ENCODE assay signal across 8 cellular contexts in genomic region chr17:80195671-80196529, GRCh38. TPM values are rescaled to one million over a fixed set of nuclear protein-coding genes. Genes with fewer than 3 reads are reported as not detected.
A peak's percentile ranks its signal among the peaks of the same experiment; 100 is the strongest.
DNase-seq lines count a peak whose midpoint lies in the region; ATAC-seq and TF ChIP-seq lines count a peak whose summit lies in the region.

No MANE protein-coding gene starts in this region.

- H2BK15ac ChIP-seq in mesendoderm (replicated peaks; ENCODE audit: low read depth): no peak overlapping the region

- no peaks in the 10 kb centered on the region for H3K4me1 Mint-ChIP-seq in T-cell
- H3K4me1 Mint-ChIP-seq in activated naive CD8-positive, alpha-beta T cell treated with anti-CD3 and anti-CD28 coated beads, Interleukin-2, amount 50 U/mL, for 24 hours: no peaks in the 10 kb centered on the region

- no peak overlapping the region for H4K8ac ChIP-seq in mesendoderm (ENCODE audit: low read depth, low read length)

- TF ChIP-seq POLR2A in stomach (IDR thresholded peaks at IDR 0.05): no peak

- peak in 3 of 4 experiments; percentile 43 to 72 (median 62) for ATAC-seq in T-cell (replicated peaks in 1 of 4)
- ATAC-seq in activated naive CD8-positive, alpha-beta T cell treated with anti-CD3 and anti-CD28 coated beads, Interleukin-2, amount 50 U/mL, for 24 hours: no peak

- no peak overlapping the region for H3K4me3 Mint-ChIP-seq in T-cell
- no peak overlapping the region for H3K4me3 Mint-ChIP-seq in activated naive CD8-positive, alpha-beta T cell treated with anti-CD3 and anti-CD28 coated beads, Interleukin-2, amount 50 U/mL, for 24 hours

- H3K9ac ChIP-seq in mesendoderm (ENCODE audit: low read length): no peak overlapping the region

- in situ Hi-C loops in GM13977 (cut with MboI; ENCODE audit: low pct_unique_long_range_greater_than_20kb, low sequenced_read_pairs, unreplicated experiment) (no loop called here), ACHN (cut with HindIII; ENCODE audit: low pct_ligation_motif_present, low pct_unique_long_range_greater_than_20kb, low sequenced_read_pairs) (no loop called here)

- no peak for TF ChIP-seq EP300 in stomach (IDR thresholded peaks at IDR 0.05)

- peaks cover 0 to 2% of the 10 kb centered on the region in 2 donors for H3K27me3 Mint-ChIP-seq in T-cell
- H3K27me3 Mint-ChIP-seq in activated naive CD8-positive, alpha-beta T cell treated with anti-CD3 and anti-CD28 coated beads, Interleukin-2, amount 50 U/mL, for 24 hours: peaks cover 6% of the 10 kb centered on the region

- H3K9me3 Mint-ChIP-seq in T-cell: no peaks in the 10 kb centered on the region
- H3K9me3 Mint-ChIP-seq in activated naive CD8-positive, alpha-beta T cell treated with anti-CD3 and anti-CD28 coated beads, Interleukin-2, amount 50 U/mL, for 24 hours: no peaks in the 10 kb centered on the region

- H3K27ac Mint-ChIP-seq in T-cell: peak overlapping the region in 1 of 2 donors; percentile 79
- H3K27ac Mint-ChIP-seq in activated naive CD8-positive, alpha-beta T cell treated with anti-CD3 and anti-CD28 coated beads, Interleukin-2, amount 50 U/mL, for 24 hours: peak overlapping the region; percentile 31

- no peaks in the 10 kb centered on the region for H3K9me3 ChIP-seq in stomach

- no peaks in the 10 kb centered on the region for H3K79me1 ChIP-seq in mesendoderm (ENCODE audit: low read length)

- peak; percentile 64 for DNase-seq in GM13977 (ENCODE audit: low spot score)
- DNase-seq in T-cell: peak in 32 of 34 experiments; percentile 12 to 64 (median 46)
- peak; percentile 64 for DNase-seq in activated naive CD8-positive, alpha-beta T cell treated with anti-CD3 and anti-CD28 coated beads, Interleukin-2, amount 50 U/mL, for 24 hours
- DNase-seq in mesendoderm: peak; percentile 33
- DNase-seq in stomach: no peak
- DNase-seq in ACHN: no peak
- no peak for DNase-seq in NCI-H2081 (lab: John Stamatoyannopoulos, UW)
- no peak for DNase-seq in anterior cingulate cortex (lab: John Stamatoyannopoulos, UW)

- H3K36me3 ChIP-seq in mesendoderm (ENCODE audit: control insufficient read depth, insufficient read depth, low read length): no peaks in the 10 kb centered on the region
- H3K36me3 ChIP-seq in stomach: no peaks in the 10 kb centered on the region

- WGBS in mesendoderm (ENCODE audit: extremely low coverage, insufficient coverage, low lambda C conversion rate): no CpG with 5 or more reads among the region's 27 CpGs
- WGBS in stomach, 5 donors: 55 to 63% (median 60%) methylated on average over 22 to 27 of the region's 27 CpGs

- no peak overlapping the region for H2BK120ac ChIP-seq in mesendoderm (ENCODE audit: low read depth, low read length)

- H3K36me3 Mint-ChIP-seq in T-cell: no peaks in the 10 kb centered on the region
- no peaks in the 10 kb centered on the region for H3K36me3 Mint-ChIP-seq in activated naive CD8-positive, alpha-beta T cell treated with anti-CD3 and anti-CD28 coated beads, Interleukin-2, amount 50 U/mL, for 24 hours (ENCODE audit: low read depth)

- CTCF ChIA-PET in T-cell (lab: Charles Lee): interaction anchor here (0.6 to 1.8 kb wide), 8 partner anchors 10 to 1136 kb away, joined by 3 to 7 read pairs (median 4); no protein-coding TSS in a partner anchor

- no peaks in the 10 kb centered on the region for H3K4me1 ChIP-seq in mesendoderm (ENCODE audit: control insufficient read depth, low read depth, low read length)
- no peaks in the 10 kb centered on the region for H3K4me1 ChIP-seq in stomach

- H3K23ac ChIP-seq in mesendoderm (ENCODE audit: low read length): no peak overlapping the region

- no peaks in the 10 kb centered on the region for H3K79me2 ChIP-seq in mesendoderm (ENCODE audit: control insufficient read depth, insufficient read depth, low read length)

- no peak overlapping the region for H3K4me3 ChIP-seq in mesendoderm (ENCODE audit: low read length)
- no peak overlapping the region for H3K4me3 ChIP-seq in stomach

- H3K18ac ChIP-seq in mesendoderm (ENCODE audit: low read length): no peak overlapping the region

- no peak overlapping the region for H4K5ac ChIP-seq in mesendoderm (ENCODE audit: low read length)

- H3K27me3 ChIP-seq in mesendoderm (ENCODE audit: insufficient read depth, low read length, poor library complexity): no peaks in the 10 kb centered on the region
- H3K27me3 ChIP-seq in stomach: peaks cover 0 to 54% (median 0%) of the 10 kb centered on the region in 3 donors

- H3K27ac ChIP-seq in mesendoderm (ENCODE audit: low read depth, low read length) (no peak overlapping the region), stomach (no peak overlapping the region)

- H2BK5ac ChIP-seq in mesendoderm (ENCODE audit: low read length): no peak overlapping the region

- TF ChIP-seq CTCF in GM13977 (IDR thresholded peaks at IDR 0.05; ENCODE audit: extremely low read depth, insufficient read depth, missing control alignments): peak; percentile 93
- peak in 5 of 7 experiments; percentile 57 to 86 (median 61) for TF ChIP-seq CTCF in stomach (IDR thresholded peaks at IDR 0.05)

- H3K4me2 ChIP-seq in mesendoderm (ENCODE audit: low read length): no peak overlapping the region

- no peak overlapping the region for H2AK5ac ChIP-seq in mesendoderm (ENCODE audit: low read length)

- intact Hi-C loops in stomach (cut with DNase I; ENCODE audit: low total_unique reads): no loop called here

- H3K56ac ChIP-seq in mesendoderm (ENCODE audit: low read length): no peak overlapping the region

- POLR2A ChIA-PET in T-cell (lab: Charles Lee): no interaction called here

- H3K4ac ChIP-seq in mesendoderm (ENCODE audit: low read depth, low read length): no peak overlapping the region

RNA-seq across cellular contexts. Expression of gene SGSH, which starts 24.2 kb away (rescaled TPM):
- total RNA-seq in T-cell (100 to 1,000 TPM; 133 to 197 (median 155) TPM), stomach (100 to 1,000 TPM in 2 of 5 donors, 10 to 100 TPM in 3; 15.8 to 307 (median 54.2) TPM)
- polyA plus RNA-seq in mesendoderm (2013, experiment 1 of 2): 7.2 TPM
- 7.0 TPM for polyA plus RNA-seq in mesendoderm (2013, experiment 2 of 2)
- polyA plus RNA-seq in stomach: 10 to 100 TPM; 15.7 to 30.1 (median 25.2) TPM

RNA-seq across cellular contexts. Expression of gene SLC26A11, which starts 24.3 kb away (rescaled TPM):
- total RNA-seq in T-cell: 100 to 1,000 TPM in 3 of 5 donors, 10 to 100 TPM in 2; 45.9 to 123 (median 112) TPM
- 7.9 TPM for polyA plus RNA-seq in mesendoderm (2013, experiment 1 of 2)
- polyA plus RNA-seq in mesendoderm (2013, experiment 2 of 2): 7.1 TPM
- 10 to 100 TPM in 3 of 5 donors, 1 to 10 TPM in 2; 2.3 to 93.3 (median 10.1) TPM for total RNA-seq in stomach
- 1 to 10 TPM; 2.6 to 8.7 (median 3.0) TPM for polyA plus RNA-seq in stomach

RNA-seq across cellular contexts. Expression of gene CARD14, which starts 26.1 kb away (rescaled TPM):
- under 1 TPM in 2 of 5 donors, not detected in 3; 0.06 to 0.10 TPM for total RNA-seq in T-cell
- 0.13 TPM for polyA plus RNA-seq in mesendoderm (2013, experiment 1 of 2)
- 0.03 TPM for polyA plus RNA-seq in mesendoderm (2013, experiment 2 of 2)
- 1 to 10 TPM in 2 of 5 donors, not detected in 3; 2.7 to 3.9 TPM for total RNA-seq in stomach
- 10 to 100 TPM in 1 of 3 donors, under 1 TPM in 1, not detected in 1; 0.12 to 10.5 TPM for polyA plus RNA-seq in stomach

RNA-seq across cellular contexts. Expression of gene EIF4A3, which starts 49.0 kb away (rescaled TPM):
- total RNA-seq in T-cell: 100 to 1,000 TPM in 1 of 5 donors, 10 to 100 TPM in 4; 70.1 to 105 (median 71.4) TPM
- polyA plus RNA-seq in mesendoderm (2013, experiment 1 of 2): 134 TPM
- polyA plus RNA-seq in mesendoderm (2013, experiment 2 of 2): 130 TPM
- 10 to 100 TPM; 17.5 to 78.2 (median 49.7) TPM for total RNA-seq in stomach
- polyA plus RNA-seq in stomach: 10 to 100 TPM; 47.3 to 61.0 (median 48.7) TPM

Comparison
In these comparisons a context has a peak if more than half of its experiments do, and no peak if none do; other contexts are left out.
1. DNase-seq: peak in GM13977 (single experiment), T-cell (32 of 34), activated naive CD8-positive, alpha-beta T cell treated with anti-CD3 and anti-CD28 coated beads, Interleukin-2, amount 50 U/mL, for 24 hours (single experiment) and mesendoderm (single experiment); none in stomach (single experiment), ACHN (single experiment), NCI-H2081 (0 of 2) and anterior cingulate cortex (0 of 58).